23 cellular contexts compared by ENCODE assay signal in genomic region chr9:123311250-123311753, GRCh38. TPM values are rescaled to one million over a fixed set of nuclear protein-coding genes. Genes with fewer than 3 reads are reported as not detected.
"Had no signal": no experiment of that assay in that cellular context is flagged by ENCODE, and none has a peak within 500 bp of the region (broad histone marks: within the 10 kb centered on the region; RNA-seq: fewer than 3 reads in every experiment).

No MANE protein-coding gene starts in this region.

- H3K27ac ChIP-seq: esophagus muscularis mucosa, lower lobe of right lung, prostate gland had no signal

- H3K36me3 ChIP-seq: esophagus muscularis mucosa, lower lobe of right lung, prostate gland had no signal

- H3K9me3 Mint-ChIP-seq: activated CD4-positive, alpha-beta memory T cell treated with anti-CD3 and anti-CD28 coated beads, Interleukin-2, amount 10 ng/mL, durations not matched to agents 7 days and 5 days; activated naive CD8-positive, alpha-beta T cell treated with anti-CD3 and anti-CD28 coated beads for 36 hours; activated T-cell treated with anti-CD3 and anti-CD28 coated beads, Interleukin-2, amount 50 U/mL, for 4 hours; dendritic cell treated with granulocyte-macrophage colony-stimulating factor and Interleukin-4, amounts not matched to agents 40 ng/mL and 50 ng/mL, for 4 days; naive thymus-derived CD8-positive, alpha-beta T cell had no signal

- H3K27ac Mint-ChIP-seq: activated CD4-positive, alpha-beta memory T cell treated with anti-CD3 and anti-CD28 coated beads, Interleukin-2, amount 10 ng/mL, durations not matched to agents 7 days and 5 days; dendritic cell treated with granulocyte-macrophage colony-stimulating factor and Interleukin-4, amounts not matched to agents 40 ng/mL and 50 ng/mL, for 4 days had no signal

- H3K27me3 Mint-ChIP-seq: activated naive CD8-positive, alpha-beta T cell treated with anti-CD3 and anti-CD28 coated beads for 36 hours; naive thymus-derived CD8-positive, alpha-beta T cell had no signal

- ATAC-seq: activated T-cell treated with anti-CD3 and anti-CD28 coated beads, Interleukin-2, amount 50 U/mL, for 4 hours; left colon; lower lobe of right lung; naive thymus-derived CD8-positive, alpha-beta T cell; right cardiac atrium; SK-N-SH treated with all-trans-retinoic acid at 6 μM for 48 hours had no signal

- H3K4me3 ChIP-seq: esophagus muscularis mucosa, lower lobe of right lung, prostate gland had no signal

- H3K4me1 Mint-ChIP-seq: activated CD4-positive, alpha-beta memory T cell treated with anti-CD3 and anti-CD28 coated beads, Interleukin-2, amount 10 ng/mL, durations not matched to agents 7 days and 5 days had no signal

- H3K9me3 ChIP-seq: esophagus muscularis mucosa, lower lobe of right lung, prostate gland had no signal

- H3K27me3 ChIP-seq: esophagus muscularis mucosa had no signal

- DNase-seq: activated CD4-positive, alpha-beta memory T cell treated with anti-CD3 and anti-CD28 coated beads, Interleukin-2, amount 10 ng/mL, durations not matched to agents 7 days and 5 days; activated CD4-positive, alpha-beta T cell treated with anti-CD3 and anti-CD28 coated beads for 48 hours; activated CD4-positive, CD25-positive, alpha-beta regulatory T cell; activated gamma-delta T cell treated with Interleukin-2 at 50 U/mL for 16 hours; activated naive CD8-positive, alpha-beta T cell treated with anti-CD3 and anti-CD28 coated beads for 36 hours; activated T-cell treated with anti-CD3 and anti-CD28 coated beads, Interleukin-2, amount 50 U/mL, for 4 hours; amniotic stem cell; effector CD8-positive, alpha-beta T cell; left colon; lower lobe of right lung; naive thymus-derived CD8-positive, alpha-beta T cell; nucleus accumbens; right cardiac atrium; stimulated activated CD4-positive, alpha-beta T cell treated with anti-CD3 and anti-CD28 coated beads, Interleukin-4, amount 100 ng/mL, for 4 hours; stimulated activated naive CD4-positive, alpha-beta T cell; T-helper 1 cell; T-helper 9 cell had no signal

- H3K36me3 Mint-ChIP-seq: activated naive CD8-positive, alpha-beta T cell treated with anti-CD3 and anti-CD28 coated beads for 36 hours; naive thymus-derived CD8-positive, alpha-beta T cell had no signal

- H3K4me1 ChIP-seq: esophagus muscularis mucosa, lower lobe of right lung, prostate gland had no signal

- H3K4me3 Mint-ChIP-seq: activated CD4-positive, alpha-beta memory T cell treated with anti-CD3 and anti-CD28 coated beads, Interleukin-2, amount 10 ng/mL, durations not matched to agents 7 days and 5 days; activated naive CD8-positive, alpha-beta T cell treated with anti-CD3 and anti-CD28 coated beads for 36 hours; activated T-cell treated with anti-CD3 and anti-CD28 coated beads, Interleukin-2, amount 50 U/mL, for 4 hours; dendritic cell treated with granulocyte-macrophage colony-stimulating factor and Interleukin-4, amounts not matched to agents 40 ng/mL and 50 ng/mL, for 4 days; naive thymus-derived CD8-positive, alpha-beta T cell had no signal

RNA-seq across cellular contexts. Expression of gene CRB2, which starts 44.7 kb away (rescaled TPM):
- total RNA-seq: endothelial cell of umbilical vein, lower lobe of right lung, mesenteric fat pad had no signal
- polyA plus RNA-seq: endothelial cell of umbilical vein had no signal
